11 cellular contexts compared by ENCODE assay signal in genomic region chr9:77015291-77016048, GRCh38. TPM values are rescaled to one million over a fixed set of nuclear protein-coding genes. Genes with fewer than 3 reads are reported as not detected.
A peak's percentile ranks its signal among the peaks of the same experiment; 100 is the strongest.
DNase-seq lines count a peak whose midpoint lies in the region; ATAC-seq and TF ChIP-seq lines count a peak whose summit lies in the region.
"Had no signal": no experiment of that assay in that cellular context is flagged by ENCODE, and none has a peak within 500 bp of the region (broad histone marks: within the 10 kb centered on the region; RNA-seq: fewer than 3 reads in every experiment).

No MANE protein-coding gene starts in this region.

- peak; percentile 5 for DNase-seq in NCI-H446 treated with DMSO at 0.1 percent for 48 hours (lab: John Stamatoyannopoulos, UW)
- no peak for DNase-seq in NCI-H446 (lab: John Stamatoyannopoulos, UW)
- no peak for DNase-seq in WTC11 (ENCODE audit: low spot score)
- DNase-seq in HuH-7 (ENCODE audit: low spot score), result no peak
- DNase-seq in RPMI8226, result no peak
- DNase-seq in NK-92 (lab: John Stamatoyannopoulos, UW; ENCODE audit: unreplicated experiment), result no peak
- DNase-seq: amniotic stem cell, immature natural killer cell had no signal

- peaks cover 66% of the 10 kb centered on the region for H3K4me1 ChIP-seq in HUES48 (ENCODE audit: control insufficient read depth, insufficient read depth, low read length)
- H3K4me1 ChIP-seq in neuron (ENCODE audit: insufficient read depth, low read length), result peaks cover 17% of the 10 kb centered on the region

- no peak overlapping the region for H3K27ac ChIP-seq in HUES48 (ENCODE audit: low read depth, low read length)

- no peaks in the 10 kb centered on the region for H3K9me3 Mint-ChIP-seq in WTC11

- H2AFZ ChIP-seq in neuron (ENCODE audit: low read depth, low read length), result peak overlapping the region; percentile 31

- TF ChIP-seq CTCF in WTC11 (IDR thresholded peaks at IDR 0.05), result no peak

- no peak overlapping the region for H3K27ac Mint-ChIP-seq in WTC11
- H3K27ac Mint-ChIP-seq: immature natural killer cell had no signal

- peaks cover 99% of the 10 kb centered on the region for H3K27me3 ChIP-seq in HUES48 (ENCODE audit: control insufficient read depth, insufficient read depth, low read length)
- H3K27me3 ChIP-seq in neuron (ENCODE audit: insufficient read depth, low read length), result peaks cover 92% of the 10 kb centered on the region

- peaks cover 65% of the 10 kb centered on the region for H3K4me1 Mint-ChIP-seq in WTC11

- H3K36me3 Mint-ChIP-seq in WTC11, result no peaks in the 10 kb centered on the region

- peaks cover 100% of the 10 kb centered on the region for H3K27me3 Mint-ChIP-seq in WTC11 (ENCODE audit: low read depth)

- POLR2A ChIA-PET in WTC11 (lab: Charles Lee), result no interaction called here

- peak overlapping the region; percentile 52 for H3K4me3 ChIP-seq in HUES48 (ENCODE audit: low read depth, low read length)
- H3K4me3 ChIP-seq in neuron (ENCODE audit: low read length), result peak overlapping the region; percentile 31

- H3K36me3 ChIP-seq in HUES48 (ENCODE audit: control insufficient read depth, insufficient read depth, low read length) (no peaks in the 10 kb centered on the region), neuron (ENCODE audit: insufficient read depth, low read length) (no peaks in the 10 kb centered on the region)

- no peak for ATAC-seq in WTC11
- ATAC-seq: activated CD4-positive, CD25-positive, alpha-beta regulatory T cell treated with anti-CD3 and anti-CD28 coated beads, Interleukin-2, amount 50 U/mL, for 24 hours had no signal

- no peaks in the 10 kb centered on the region for H3K9me3 ChIP-seq in HUES48 (ENCODE audit: control insufficient read depth, insufficient read depth, low read length)
- H3K9me3 ChIP-seq in neuron (ENCODE audit: low read length), result no peaks in the 10 kb centered on the region

- CTCF ChIA-PET in WTC11 (lab: Charles Lee), result interaction anchor here (0.6 to 8.2 kb wide), 20 partner anchors 10 to 684 kb away, joined by 3 to 85 read pairs (median 4); partner anchors contain the start of gene VPS13A

- peak overlapping the region; percentile 78 for H3K4me3 Mint-ChIP-seq in WTC11
- H3K4me3 Mint-ChIP-seq: immature natural killer cell had no signal

- no peak overlapping the region for H3K9ac ChIP-seq in HUES48 (ENCODE audit: low read depth, low read length)

TF ChIP-seq in WTC11, 78 proteins besides CTCF, POLR2A, EP300 and RAD21:
- TF ChIP-seq CBFB (CRISPR knock-in tag; IDR thresholded peaks at IDR 0.05; ENCODE audit: low read depth), result no peak
- TF ChIP-seq JAZF1 (CRISPR knock-in tag; IDR thresholded peaks at IDR 0.05), result no peak
- TF ChIP-seq E2F1 (CRISPR knock-in tag; IDR thresholded peaks at IDR 0.05), result no peak
- TF ChIP-seq ERG (CRISPR knock-in tag; IDR thresholded peaks at IDR 0.05), result no peak
- no peak for TF ChIP-seq ZNF423 (CRISPR knock-in tag; IDR thresholded peaks at IDR 0.05)
- no peak for TF ChIP-seq MYBL2 (CRISPR knock-in tag; IDR thresholded peaks at IDR 0.05)
- no peak for TF ChIP-seq TEAD1 (CRISPR knock-in tag; IDR thresholded peaks at IDR 0.05)
- no peak for TF ChIP-seq STAT6 (CRISPR knock-in tag; conservative IDR thresholded peaks at IDR 0.05; ENCODE audit: low read depth)
- no peak for TF ChIP-seq HMGXB4 (CRISPR knock-in tag; IDR thresholded peaks at IDR 0.05)
- no peak for TF ChIP-seq KAT7 (CRISPR knock-in tag; IDR thresholded peaks at IDR 0.05; ENCODE audit: borderline replicate concordance)

RNA-seq across cellular contexts. Expression of gene FOXB2, which starts 4.0 kb away (rescaled TPM):
- 0.22 to 0.50 TPM in 2 of 3 replicates, not detected in the other for total RNA-seq in WTC11 (2021)
